In the genomic region with DNA sequence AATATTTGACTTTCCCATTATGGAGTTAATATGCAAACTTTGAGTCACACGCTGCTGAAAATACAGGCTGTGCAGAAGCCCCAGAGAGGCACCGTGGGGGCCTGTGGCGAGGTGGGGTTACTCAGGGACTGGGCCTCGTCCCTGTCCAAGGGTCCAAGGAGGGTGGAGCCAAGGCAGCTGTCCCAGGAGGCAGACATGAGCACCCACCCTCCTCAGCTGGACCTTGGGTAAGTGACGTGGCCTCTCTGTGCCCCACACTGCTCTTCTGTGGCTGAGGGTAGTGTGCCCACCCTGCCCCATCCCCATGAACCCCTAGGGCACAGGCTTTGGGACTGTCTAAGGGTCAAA, we compare ENCODE assay signal across 25 cellular contexts. TPM values are rescaled to one million over a fixed set of nuclear protein-coding genes. Genes with fewer than 3 reads are reported as not detected.
DNase-seq lines count a peak whose midpoint lies in the region; ATAC-seq, FAIRE-seq and TF ChIP-seq lines count a peak whose summit lies in the region.
"Had no signal": no experiment of that assay in that cellular context is flagged by ENCODE, and none has a peak within 500 bp of the region (broad histone marks: within the 10 kb centered on the region; RNA-seq: fewer than 3 reads in every experiment).

No MANE protein-coding gene starts in this region.

- H3K56ac ChIP-seq in H1 (replicated peaks; ENCODE audit: insufficient read length, low read depth, low read length) = no peak overlapping the region

- no peak overlapping the region for H3K27ac Mint-ChIP-seq in activated T-helper 17 cell treated with anti-CD3 and anti-CD28 coated beads, Interleukin-2, amount 50 U/mL, for 72 hours
- H3K27ac Mint-ChIP-seq: CD4-positive, alpha-beta T cell; stimulated activated naive CD8-positive, alpha-beta T cell treated with anti-CD3 and anti-CD28 coated beads, Interleukin-15, amount 100 ng/mL, for 72 hours had no signal

- no peak overlapping the region; a peak in 1 of 7 replicates for H3K9ac ChIP-seq in H1 (replicated peaks in 1 of 4; ENCODE audit: extremely low read depth in 1 of 4, low read depth in 3 of 4, low read length in 3 of 4)

- WGBS in H1 (ENCODE audit: extremely low coverage in 1 of 2, insufficient coverage in 1 of 2, insufficient read length in 1 of 2, insufficient replicate concordance in 2 of 2, low coverage in 1 of 2, low lambda C conversion rate in 2 of 2, missing lambda C conversion rate in 1 of 2), 2 experiments = 95% methylated on average over 5 of the region's 5 CpGs; no CpG with 5 or more reads in 1 of the 2 experiments

- TF ChIP-seq RAD21 in H1 (IDR thresholded peaks at IDR 0.05 in 1 of 2, conservative IDR thresholded peaks at IDR 0.05 in 1 of 2; ENCODE audit: low read depth in 2 of 2, low read length in 2 of 2) = no peak

- H4K8ac ChIP-seq in H1 (ENCODE audit: extremely low read depth, insufficient read depth, low read length) = no peak overlapping the region

- ATAC-seq in Right ventricle myocardium inferior = no peak
- ATAC-seq in lower lobe of right lung = peak in 1 of 2 donors; percentile 7
- ATAC-seq in upper lobe of right lung = no peak
- ATAC-seq in HG03095 (IDR thresholded peaks at IDR 0.05; ENCODE audit: unreplicated experiment) = no peak
- ATAC-seq in activated T-helper 17 cell treated with anti-CD3 and anti-CD28 coated beads, Interleukin-2, amount 50 U/mL, for 72 hours (replicated peaks) = no peak
- ATAC-seq in GM19324 (IDR thresholded peaks at IDR 0.05; ENCODE audit: low FRiP score, unreplicated experiment) = no peak
- ATAC-seq: K562; mucosa of descending colon; stimulated activated naive CD8-positive, alpha-beta T cell treated with anti-CD3 and anti-CD28 coated beads, Interleukin-15, amount 100 ng/mL, for 72 hours had no signal

- no peak overlapping the region for H3K27ac ChIP-seq in right atrium auricular region
- no peak overlapping the region for H3K27ac ChIP-seq in H1 (ENCODE audit: low read depth, low read length)
- H3K27ac ChIP-seq in lower lobe of right lung = no peak overlapping the region
- no peak overlapping the region for H3K27ac ChIP-seq in upper lobe of right lung
- H3K27ac ChIP-seq: coronary artery, esophagus muscularis mucosa, hepatocyte, tibial nerve had no signal

- TF ChIP-seq EP300 in H1 (IDR thresholded peaks at IDR 0.05; ENCODE audit: borderline replicate concordance in 1 of 2, low read depth in 2 of 2, low read length in 2 of 2) = no peak

- peak overlapping the region; percentile 55 for H4K91ac ChIP-seq in H1 (replicated peaks; ENCODE audit: insufficient read length, low read length)

- no peaks in the 10 kb centered on the region for H4K20me1 ChIP-seq in H1 (replicated peaks in 1 of 2; ENCODE audit: control insufficient read depth in 1 of 2, insufficient read depth in 2 of 2, low read length in 2 of 2)

- H3K4me1 Mint-ChIP-seq in activated T-helper 17 cell treated with anti-CD3 and anti-CD28 coated beads, Interleukin-2, amount 50 U/mL, for 72 hours = no peaks in the 10 kb centered on the region
- H3K4me1 Mint-ChIP-seq: stimulated activated naive CD8-positive, alpha-beta T cell treated with anti-CD3 and anti-CD28 coated beads, Interleukin-15, amount 100 ng/mL, for 72 hours had no signal

- no peak overlapping the region for H3K4me3 Mint-ChIP-seq in activated T-helper 17 cell treated with anti-CD3 and anti-CD28 coated beads, Interleukin-2, amount 50 U/mL, for 72 hours
- H3K4me3 Mint-ChIP-seq: CD4-positive, alpha-beta T cell; nephron; stimulated activated naive CD8-positive, alpha-beta T cell treated with anti-CD3 and anti-CD28 coated beads, Interleukin-15, amount 100 ng/mL, for 72 hours had no signal

- H3K79me2 ChIP-seq in H1 (ENCODE audit: control insufficient read depth in 1 of 2, insufficient read depth in 2 of 2, low read length in 2 of 2) = no peaks in the 10 kb centered on the region

- CTCF ChIA-PET in H1 (lab: Charles Lee; ENCODE audit: partially characterized antibody) = interaction anchor here (1.0 to 3.0 kb wide), 6 partner anchors 10 to 155 kb away, joined by 3 to 19 read pairs (median 7); no protein-coding TSS in a partner anchor

- no peak overlapping the region for H3K4ac ChIP-seq in H1 (replicated peaks; ENCODE audit: insufficient read length, low read depth, low read length)

- no peak overlapping the region for H2BK12ac ChIP-seq in H1 (ENCODE audit: low read depth, low read length)

- no peaks in the 10 kb centered on the region for H3K23me2 ChIP-seq in H1 (ENCODE audit: low read depth, low read length)

- H3K4me2 ChIP-seq in H1 (ENCODE audit: insufficient read depth in 1 of 2, low read depth in 2 of 2, low read length in 2 of 2) = no peak overlapping the region
- H3K4me2 ChIP-seq: hepatocyte had no signal

- peaks cover 11% of the 10 kb centered on the region for H3K9me3 Mint-ChIP-seq in activated T-helper 17 cell treated with anti-CD3 and anti-CD28 coated beads, Interleukin-2, amount 50 U/mL, for 72 hours

- no peaks in the 10 kb centered on the region for H3K27me3 ChIP-seq in right atrium auricular region
- no peaks in the 10 kb centered on the region for H3K27me3 ChIP-seq in H1 (replicated peaks in 1 of 4; ENCODE audit: control insufficient read depth in 3 of 4, extremely low read depth in 1 of 4, insufficient read depth in 3 of 4, low read length in 3 of 4)
- H3K27me3 ChIP-seq in lower lobe of right lung (ENCODE audit: low read depth) = no peaks in the 10 kb centered on the region
- no peaks in the 10 kb centered on the region for H3K27me3 ChIP-seq in upper lobe of right lung
- H3K27me3 ChIP-seq: esophagus muscularis mucosa, hepatocyte, tibial nerve had no signal

- no peak overlapping the region for H4K5ac ChIP-seq in H1 (ENCODE audit: insufficient read length, low read depth, low read length)

- no peak for FAIRE-seq in H1 (lab: Jason Lieb, UNC)
- FAIRE-seq: bronchial epithelial cell, K562 had no signal

- H3K4me3 ChIP-seq in right atrium auricular region (no peak overlapping the region), H1 (ENCODE audit: extremely low read depth in 1 of 4, insufficient read depth in 2 of 4, low read depth in 3 of 4, low read length in 4 of 4) (no peak overlapping the region), lower lobe of right lung (no peak overlapping the region), upper lobe of right lung (no peak overlapping the region)
- H3K4me3 ChIP-seq: coronary artery, esophagus muscularis mucosa, hepatocyte, K562, mucosa of descending colon, tibial nerve had no signal

- H2AFZ ChIP-seq in H1 (ENCODE audit: low read length) = no peak overlapping the region
- H2AFZ ChIP-seq: hepatocyte had no signal

- no peak for TF ChIP-seq POLR2A in H1 (IDR thresholded peaks at IDR 0.05; ENCODE audit: control extremely low read depth in 1 of 2, low read depth in 2 of 2, low read length in 2 of 2)

- H3K4me1 ChIP-seq in right atrium auricular region (peaks cover 0 to 4% of the 10 kb centered on the region in 2 donors), H1 (replicated peaks in 1 of 4; ENCODE audit: control insufficient read depth in 3 of 4, insufficient read depth in 4 of 4, low read length in 3 of 4) (peaks cover 0 to 2% (median 0%) of the 10 kb centered on the region in 4 experiments; a peak in 3 of 7 replicates), lower lobe of right lung (no peaks in the 10 kb centered on the region), upper lobe of right lung (no peaks in the 10 kb centered on the region)
- H3K4me1 ChIP-seq: esophagus muscularis mucosa, tibial nerve had no signal

- H3K36me3 ChIP-seq in right atrium auricular region (no peaks in the 10 kb centered on the region), H1 (ENCODE audit: control insufficient read depth in 2 of 4, insufficient read depth in 4 of 4, low read length in 3 of 4) (no peaks in the 10 kb centered on the region), lower lobe of right lung (no peaks in the 10 kb centered on the region), upper lobe of right lung (no peaks in the 10 kb centered on the region)
- H3K36me3 ChIP-seq: esophagus muscularis mucosa, tibial nerve had no signal

- H2AK5ac ChIP-seq in H1 (ENCODE audit: low read depth, low read length) = 0 out of 2 replicates have a peak overlapping the region, but pooled peaks have one; percentile 13

- no peaks in the 10 kb centered on the region for H3K79me1 ChIP-seq in H1 (ENCODE audit: low read depth, low read length)

- no peak overlapping the region for H2BK15ac ChIP-seq in H1 (ENCODE audit: low read length)

- DNase-seq in Right ventricle myocardium inferior (ENCODE audit: missing footprints) = peak; percentile 4
- no peak for DNase-seq in right atrium auricular region (ENCODE audit: low spot score)
- peak in 1 of 2 experiments; percentile 26 for DNase-seq in H1 (ENCODE audit: low read depth in 1 of 2, low spot score in 2 of 2)
- DNase-seq in lower lobe of right lung = peak; percentile 35
- peak; percentile 30 for DNase-seq in upper lobe of right lung
- DNase-seq: activated CD4-positive, alpha-beta T cell treated with anti-CD3 and anti-CD28 coated beads for 1 hour; amygdala; foreskin melanocyte; NCI-H1417; NCI-H2081 treated with DMSO at 0.1 percent for 48 hours; stimulated activated naive CD8-positive, alpha-beta T cell treated with anti-CD3 and anti-CD28 coated beads, Interleukin-15, amount 100 ng/mL, for 72 hours; SW 1271; T1000 had no signal

- no peak overlapping the region for H2BK5ac ChIP-seq in H1 (ENCODE audit: low read depth, low read length)

- POLR2A ChIA-PET in H1 (lab: Charles Lee; ENCODE audit: partially characterized antibody) = no interaction called here

- no peak for TF ChIP-seq CTCF in right atrium auricular region (IDR thresholded peaks at IDR 0.05)
- no peak for TF ChIP-seq CTCF in H1 (IDR thresholded peaks at IDR 0.05; ENCODE audit: control extremely low read depth in 1 of 3, insufficient read depth in 1 of 3, low read depth in 1 of 3, low read length in 3 of 3)
- TF ChIP-seq CTCF in lower lobe of right lung (IDR thresholded peaks at IDR 0.05) = no peak
- no peak for TF ChIP-seq CTCF in upper lobe of right lung (IDR thresholded peaks at IDR 0.05)

- H3K23ac ChIP-seq in H1 (ENCODE audit: insufficient read length) = no peak overlapping the region

- H3K18ac ChIP-seq in H1 (ENCODE audit: extremely low read depth, low read length) = no peak overlapping the region

- peaks cover 12% of the 10 kb centered on the region for H3K27me3 Mint-ChIP-seq in activated T-helper 17 cell treated with anti-CD3 and anti-CD28 coated beads, Interleukin-2, amount 50 U/mL, for 72 hours
- H3K27me3 Mint-ChIP-seq: stimulated activated naive CD8-positive, alpha-beta T cell treated with anti-CD3 and anti-CD28 coated beads, Interleukin-15, amount 100 ng/mL, for 72 hours had no signal

- no peak overlapping the region for H3K14ac ChIP-seq in H1 (ENCODE audit: insufficient read length)

- intact Hi-C loops in Right ventricle myocardium inferior (cut with DNase I) (no loop called here), lower lobe of right lung (cut with DNase I) (no loop called here), upper lobe of right lung (cut with DNase I) (no loop called here)

- H2BK20ac ChIP-seq in H1 (ENCODE audit: low read length) = no peak overlapping the region

- no peaks in the 10 kb centered on the region for H3K36me3 Mint-ChIP-seq in activated T-helper 17 cell treated with anti-CD3 and anti-CD28 coated beads, Interleukin-2, amount 50 U/mL, for 72 hours (ENCODE audit: low read depth)

- peaks cover 0 to 13% of the 10 kb centered on the region in 2 donors for H3K9me3 ChIP-seq in right atrium auricular region
- H3K9me3 ChIP-seq in H1 (ENCODE audit: insufficient read depth in 2 of 2, low read depth in 1 of 2, low read length in 1 of 2) = no peaks in the 10 kb centered on the region
- H3K9me3 ChIP-seq in lower lobe of right lung = peaks cover 17% of the 10 kb centered on the region
- H3K9me3 ChIP-seq in upper lobe of right lung = peaks cover 7% of the 10 kb centered on the region

- H2BK120ac ChIP-seq in H1 (replicated peaks; ENCODE audit: low read depth, low read length) = no peak overlapping the region

RNA-seq across cellular contexts. Expression of a gene that starts 39.4 kb away (rescaled TPM):
- 27.4 TPM for total RNA-seq in Right ventricle myocardium inferior
- total RNA-seq in right atrium auricular region = 10 to 100 TPM; 23.6 to 32.4 TPM
- total RNA-seq in H1 (2021; fragmentation: NEBNext Ultra II Directional; extraction: Animal tissue kit (Norgen Biotek cat#: 25700)) = 1.1 and 1.5 TPM in 2 replicates
- 0.94 and 1.6 TPM in 2 replicates for polyA plus RNA-seq in H1 (2011; rRNA removed)
- 0.85 TPM for polyA plus RNA-seq in H1 (2011; cell fraction: cytosol; rRNA removed)
- 0.93 TPM for polyA plus RNA-seq in H1 (2011; cell fraction: nucleus; rRNA removed)
- polyA plus RNA-seq in H1 (2012, experiment 1 of 2) = 0.81 to 1.1 TPM (median 0.88 TPM) in 4 replicates
- polyA plus RNA-seq in H1 (2012, experiment 2 of 2) = 0.91 TPM
- polyA plus RNA-seq in H1 (2013, experiment 1 of 2) = 1.1 TPM
- 1.1 TPM for polyA plus RNA-seq in H1 (2013, experiment 2 of 2)
- polyA minus RNA-seq in H1 (2011; rRNA and poly(A)+ RNA removed) = 0.61 and 0.95 TPM in 2 replicates
- polyA minus RNA-seq in H1 (2011; cell fraction: cytosol; rRNA and poly(A)+ RNA removed) = 1.9 TPM
- 2.7 TPM for polyA minus RNA-seq in H1 (2011; cell fraction: nucleus; rRNA and poly(A)+ RNA removed)
- total RNA-seq in lower lobe of right lung = 2.4 TPM
- total RNA-seq in upper lobe of right lung = 6.2 TPM
- under 1 TPM; 0.11 to 0.63 TPM for total RNA-seq in activated T-helper 17 cell treated with anti-CD3 and anti-CD28 coated beads, Interleukin-2, amount 50 U/mL, for 72 hours
- total RNA-seq: bronchial epithelial cell had no signal
